Comparison of ENCODE assay signal across 26 cellular contexts in the genomic region with DNA sequence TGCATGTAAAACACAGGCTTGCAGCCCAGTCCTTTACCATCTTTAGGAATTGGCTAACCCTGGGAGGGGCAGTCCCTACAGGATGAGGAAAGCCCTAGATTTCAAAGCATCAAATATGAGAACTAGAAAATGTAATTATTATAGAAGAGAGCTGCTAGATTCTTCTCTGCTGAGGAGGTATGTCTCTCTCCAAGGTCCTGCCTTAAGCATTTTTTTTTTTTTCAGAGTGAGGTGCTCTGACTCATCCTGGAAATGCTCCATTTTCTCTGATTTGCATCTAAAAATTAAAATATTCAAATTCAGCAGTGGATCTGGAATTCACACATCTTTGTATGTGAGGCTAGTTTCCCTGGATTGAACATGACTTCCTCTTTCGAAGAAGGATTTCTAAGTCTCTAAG.
"Had no signal": no experiment of that assay in that cellular context is flagged by ENCODE, and none has a peak within 500 bp of the region (broad histone marks: within the 10 kb centered on the region; RNA-seq: fewer than 3 reads in every experiment).

No MANE protein-coding gene starts in this region.

- H3K4me3 ChIP-seq: adrenal gland, body of pancreas, SK-N-MC had no signal

- H3K9me3 ChIP-seq: adrenal gland, body of pancreas had no signal

- H3K9me3 Mint-ChIP-seq: activated naive CD8-positive, alpha-beta T cell treated with anti-CD3 and anti-CD28 coated beads, Interleukin-2, amount 10 ng/mL, durations not matched to agents 7 days and 5 days; T-cell had no signal

- ATAC-seq: activated CD8-positive, alpha-beta T cell treated with anti-CD3 and anti-CD28 coated beads for 36 hours; body of pancreas; Right ventricle myocardium inferior; T-cell had no signal

- H3K36me3 Mint-ChIP-seq: activated naive CD8-positive, alpha-beta T cell treated with anti-CD3 and anti-CD28 coated beads, Interleukin-2, amount 10 ng/mL, durations not matched to agents 7 days and 5 days; T-cell had no signal

- H3K4me1 Mint-ChIP-seq: activated naive CD8-positive, alpha-beta T cell treated with anti-CD3 and anti-CD28 coated beads, Interleukin-2, amount 10 ng/mL, durations not matched to agents 7 days and 5 days; T-cell had no signal

- H3K27me3 ChIP-seq: adrenal gland, body of pancreas had no signal

- FAIRE-seq: bronchial epithelial cell had no signal

- H3K4me1 ChIP-seq: adrenal gland, body of pancreas had no signal

- H3K27ac Mint-ChIP-seq: activated CD8-positive, alpha-beta T cell treated with anti-CD3 and anti-CD28 coated beads for 36 hours; activated naive CD8-positive, alpha-beta T cell treated with anti-CD3 and anti-CD28 coated beads, Interleukin-2, amount 10 ng/mL, durations not matched to agents 7 days and 5 days; T-cell had no signal

- H3K4me3 Mint-ChIP-seq: activated CD8-positive, alpha-beta T cell treated with anti-CD3 and anti-CD28 coated beads for 36 hours; activated naive CD8-positive, alpha-beta T cell treated with anti-CD3 and anti-CD28 coated beads, Interleukin-2, amount 10 ng/mL, durations not matched to agents 7 days and 5 days; T-cell had no signal

- DNase-seq: activated CD4-positive, alpha-beta T cell treated with anti-CD3 and anti-CD28 coated beads for 4 hours; activated CD8-positive, alpha-beta memory T cell treated with anti-CD3 and anti-CD28 coated beads, Interleukin-2, amount 50 U/mL, for 4 hours; activated CD8-positive, alpha-beta T cell treated with anti-CD3 and anti-CD28 coated beads for 36 hours; activated naive CD4-positive, alpha-beta T cell treated with anti-CD3 and anti-CD28 coated beads, Interleukin-2, amount 50 U/mL, for 16 hours; activated naive CD8-positive, alpha-beta T cell treated with anti-CD3 and anti-CD28 coated beads, Interleukin-2, amount 10 ng/mL, durations not matched to agents 7 days and 5 days; adrenal gland; aorta; body of pancreas; central memory CD4-positive, alpha-beta T cell; KG1; NCI-H1092 treated with DMSO at 0.1 percent for 48 hours; NCI-H1417 treated with DMSO at 0.1 percent for 48 hours; NCI-H1694; NCI-H2029; NCI-H2107; NCI-H2171 treated with DMSO at 0.1 percent for 48 hours; NCI-H345; NCI-H510A; RPMI8226; T-cell; T-helper 2 cell; T1000; WERI-Rb-1 had no signal

- H3K36me3 ChIP-seq: adrenal gland, WERI-Rb-1 had no signal

- H3K27ac ChIP-seq: adrenal gland, body of pancreas, SK-N-MC, WERI-Rb-1 had no signal
